ENCODE assay signal across 9 cellular contexts in genomic region chr7:6026011-6026819, GRCh38. TPM values are rescaled to one million over a fixed set of nuclear protein-coding genes. Genes with fewer than 3 reads are reported as not detected.
DNase-seq lines count a peak whose midpoint lies in the region; ATAC-seq and TF ChIP-seq lines count a peak whose summit lies in the region.
"Had no signal": no experiment of that assay in that cellular context is flagged by ENCODE, and none has a peak within 500 bp of the region (broad histone marks: within the 10 kb centered on the region; RNA-seq: fewer than 3 reads in every experiment).

No MANE protein-coding gene starts in this region.

- H2AK5ac ChIP-seq in H9 (ENCODE audit: insufficient read length, low read length) = no peak overlapping the region

- no peak overlapping the region for H3T11ph ChIP-seq in H9 (ENCODE audit: low read length)

- H3K23ac ChIP-seq in H9 (ENCODE audit: insufficient read length, low read depth, low read length) = no peak overlapping the region

- no peaks in the 10 kb centered on the region for H3K79me2 ChIP-seq in H9 (ENCODE audit: insufficient read depth, low read length)

- no peak overlapping the region for H4K5ac ChIP-seq in H9 (ENCODE audit: insufficient read length, low read depth, low read length)

- no peak overlapping the region for H4K91ac ChIP-seq in H9 (ENCODE audit: insufficient read length, low read depth, low read length)

- H3K36me3 Mint-ChIP-seq in H9 (ENCODE audit: insufficient read depth in 1 of 3, low read depth in 3 of 3) (peaks cover 50 to 97% (median 86%) of the 10 kb centered on the region in 3 experiments), memory B cell (peaks cover 38% of the 10 kb centered on the region)

- no peak overlapping the region for H3K4me2 ChIP-seq in H9 (ENCODE audit: insufficient read depth, insufficient read length, low read length)

- H3K36me3 ChIP-seq in GM06990 (ENCODE audit: control insufficient read depth, insufficient read depth, low read length) = peaks cover 19% of the 10 kb centered on the region

- no peak overlapping the region for H3K9ac ChIP-seq in H9 (ENCODE audit: extremely low read depth, insufficient read length, low read length)

- TF ChIP-seq CTCF in GM06990 (IDR thresholded peaks at IDR 0.05; ENCODE audit: insufficient read depth, low read length, poor library complexity, severe bottlenecking) = peak; percentile 30
- TF ChIP-seq CTCF in H9 (conservative IDR thresholded peaks at IDR 0.05) = peak; percentile 64
- TF ChIP-seq CTCF in dorsolateral prefrontal cortex (IDR thresholded peaks at IDR 0.05 in 54 of 56, conservative IDR thresholded peaks at IDR 0.05 in 2 of 56; ENCODE audit: low read depth in 1 of 56, partially characterized antibody in 56 of 56) = peak in 6 of 56 donors; percentile 7 to 16 (median 10)

- no peaks in the 10 kb centered on the region for H4K20me1 ChIP-seq in H9 (ENCODE audit: control insufficient read depth, insufficient read depth, insufficient read length)

- H3K4me3 ChIP-seq in GM06990 (replicated peaks; ENCODE audit: low read depth, low read length) (no peak overlapping the region), dorsolateral prefrontal cortex (peak overlapping the region in 38 of 59 donors; percentile 4 to 56 (median 29))

- no peaks in the 10 kb centered on the region for H3K23me2 ChIP-seq in H9 (ENCODE audit: insufficient read length, low read depth, low read length, poor library complexity, severe bottlenecking)

- H3K18ac ChIP-seq in H9 (ENCODE audit: insufficient read length, low read depth, low read length) = no peak overlapping the region

- H3K27ac Mint-ChIP-seq in H9 (peak overlapping the region in 2 of 3 experiments; percentile 50 to 79; a peak in 5 of 7 replicates), memory B cell (peak overlapping the region; percentile 93)

- no peaks in the 10 kb centered on the region for H3K27me3 Mint-ChIP-seq in H9 (ENCODE audit: low read depth)
- H3K27me3 Mint-ChIP-seq in memory B cell = no peaks in the 10 kb centered on the region

- H2BK15ac ChIP-seq in H9 (ENCODE audit: low read depth, low read length) = no peak overlapping the region

- no peak overlapping the region for H4K8ac ChIP-seq in H9 (replicated peaks; ENCODE audit: insufficient read length, low read depth, low read length)

- H2BK20ac ChIP-seq in H9 (ENCODE audit: low read depth, low read length, poor library complexity, severe bottlenecking) = no peak overlapping the region

- no peak overlapping the region for H2BK5ac ChIP-seq in H9 (ENCODE audit: insufficient read length, low read length)

- no peaks in the 10 kb centered on the region for H3K79me1 ChIP-seq in H9 (ENCODE audit: insufficient read depth, low read depth, low read length, poor library complexity, severe bottlenecking)

- no peaks in the 10 kb centered on the region for H3K9me3 Mint-ChIP-seq in H9
- H3K9me3 Mint-ChIP-seq in memory B cell = no peaks in the 10 kb centered on the region
- H3K9me3 Mint-ChIP-seq: brain had no signal

- no peak overlapping the region for H3K14ac ChIP-seq in H9 (ENCODE audit: insufficient read depth, low read length)

- no peak overlapping the region for H3K27ac ChIP-seq in H9 (ENCODE audit: insufficient read length, low read depth, low read length)
- H3K27ac ChIP-seq in dorsolateral prefrontal cortex = peak overlapping the region in 52 of 59 donors; percentile 1 to 83 (median 58)

- peak; percentile 100 for ATAC-seq in memory B cell (ENCODE audit: low read depth)

- no CpG with 5 or more reads among the region's 22 CpGs for WGBS in H9 (ENCODE audit: extremely low coverage, insufficient read length, low lambda C conversion rate)

- H3K9me3 ChIP-seq in H9 (ENCODE audit: control insufficient read depth, low read depth, low read length) = no peaks in the 10 kb centered on the region

- H3K56ac ChIP-seq in H9 (ENCODE audit: insufficient read length, low read depth, low read length) = no peak overlapping the region

- H3K4me1 ChIP-seq in H9 (ENCODE audit: insufficient read depth, low read length) = no peaks in the 10 kb centered on the region

- intact Hi-C loops in dorsolateral prefrontal cortex (cut with DNase I) = no loop called here

- H3K4ac ChIP-seq in H9 (ENCODE audit: low read depth, low read length) = no peak overlapping the region

- H2AFZ ChIP-seq in H9 (ENCODE audit: low read length) = no peak overlapping the region

- H3K4me1 Mint-ChIP-seq in H9 (peaks cover 2 to 4% of the 10 kb centered on the region in 2 experiments; a peak in 1 of 4 replicates), memory B cell (peaks cover 17% of the 10 kb centered on the region)
- H3K4me1 Mint-ChIP-seq: brain had no signal

- no peak overlapping the region for H2BK120ac ChIP-seq in H9 (ENCODE audit: low read depth, low read length, poor library complexity, severe bottlenecking)

- no peak overlapping the region for H3K4me3 Mint-ChIP-seq in H9
- H3K4me3 Mint-ChIP-seq in memory B cell = peak overlapping the region; percentile 86
- H3K4me3 Mint-ChIP-seq: brain had no signal

- DNase-seq in GM06990 (ENCODE audit: extremely low read depth, insufficient read length) (peak; percentile 44), H9 (peak; percentile 72), NCI-H2081 treated with DMSO at 0.1 percent for 48 hours (lab: John Stamatoyannopoulos, UW) (peak; percentile 72), dorsolateral prefrontal cortex (peak in 5 of 10 donors; percentile 14 to 51 (median 31)), memory B cell (ENCODE audit: low spot score in 2 of 2) (peak; percentile 67 to 68), KG1 (lab: John Stamatoyannopoulos, UW) (no peak)
- DNase-seq in activated CD4-positive, alpha-beta T cell treated with anti-CD3 and anti-CD28 coated beads for 4 hours = peak; percentile 60
- DNase-seq in stimulated activated CD8-positive, alpha-beta memory T cell treated with anti-CD3 and anti-CD28 coated beads, Interleukin-4, amount 100 ng/mL, for 48 hours = peak; percentile 75

- H3K27me3 ChIP-seq in GM06990 (replicated peaks; ENCODE audit: control insufficient read depth, insufficient read depth, low read length) = no peaks in the 10 kb centered on the region
- no peaks in the 10 kb centered on the region for H3K27me3 ChIP-seq in H9 (ENCODE audit: insufficient read depth, low read length)
- H3K27me3 ChIP-seq in dorsolateral prefrontal cortex = no peaks in the 10 kb centered on the region

- no peak overlapping the region for H2BK12ac ChIP-seq in H9 (ENCODE audit: insufficient read length, low read depth, low read length)

RNA-seq across cellular contexts. Expression of gene ANKRD61, which starts 5.0 kb away (rescaled TPM):
- total RNA-seq in H9 (2021) (0.24 TPM in 1 of 2 replicates, not detected in the other), dorsolateral prefrontal cortex (1 to 10 TPM in 3 of 120 experiments, under 1 TPM in 18, not detected in 99; 0.30 to 1.4 (median 0.50) TPM)

RNA-seq across cellular contexts. Expression of gene AIMP2, which starts 17.1 kb away (rescaled TPM):
- total RNA-seq in H9 (2021) (77.6 and 78.2 TPM in 2 replicates), dorsolateral prefrontal cortex (10 to 100 TPM; 10.6 to 26.1 (median 16.4) TPM)

RNA-seq across cellular contexts. Expression of gene PMS2, which starts 17.4 kb away (rescaled TPM):
- total RNA-seq in H9 (2021) = 17.1 and 18.4 TPM in 2 replicates
- total RNA-seq in dorsolateral prefrontal cortex = 10 to 100 TPM; 15.3 to 45.1 (median 34.1) TPM

RNA-seq across cellular contexts. Expression of gene EIF2AK1, which starts 32.8 kb away (rescaled TPM):
- total RNA-seq in H9 (2021) = 107 and 112 TPM in 2 replicates
- 100 to 1,000 TPM in 4 of 120 experiments, 10 to 100 TPM in 116; 51.0 to 107 (median 80.9) TPM for total RNA-seq in dorsolateral prefrontal cortex

RNA-seq across cellular contexts. Expression of gene RSPH10B, which starts 55.7 kb away (rescaled TPM):
- total RNA-seq in H9 (2021) (0.63 and 1.1 TPM in 2 replicates), dorsolateral prefrontal cortex (1 to 10 TPM in 93 of 120 experiments, under 1 TPM in 20, not detected in 7; 0.28 to 6.5 (median 1.8) TPM)
